In the genomic region with DNA sequence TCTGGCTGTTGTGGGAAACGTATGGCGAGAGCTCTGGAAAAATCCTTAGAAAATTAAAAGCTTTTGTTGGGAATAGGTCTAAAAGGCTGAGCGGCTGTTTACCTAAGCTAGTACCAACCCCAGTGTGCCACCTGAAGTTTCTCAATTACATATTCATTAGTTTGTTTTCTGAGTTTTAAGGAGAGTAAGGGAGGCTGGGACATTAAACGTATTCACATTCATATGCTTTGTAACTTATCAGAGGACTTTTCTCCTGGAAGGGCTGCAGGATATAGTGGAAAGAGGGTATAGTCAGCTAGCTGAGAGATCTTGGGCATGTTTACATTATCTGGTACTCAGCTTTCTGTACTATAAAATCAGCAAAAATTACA, we compare ENCODE assay signal across 10 cellular contexts. TPM values are rescaled to one million over a fixed set of nuclear protein-coding genes. Genes with fewer than 3 reads are reported as not detected.
DNase-seq lines count a peak whose midpoint lies in the region; ATAC-seq and TF ChIP-seq lines count a peak whose summit lies in the region.
"Had no signal": no experiment of that assay in that cellular context is flagged by ENCODE, and none has a peak within 500 bp of the region (broad histone marks: within the 10 kb centered on the region; RNA-seq: fewer than 3 reads in every experiment).

No MANE protein-coding gene starts in this region.

- H3K27ac ChIP-seq in skin epidermis: peak overlapping the region in 18 of 21 experiments; percentile 43 to 92 (median 83)
- H3K27ac ChIP-seq: HL-60 had no signal

- ATAC-seq in GM18498 (IDR thresholded peaks at IDR 0.05; ENCODE audit: unreplicated experiment): no peak
- no peak for ATAC-seq in stimulated activated effector memory CD8-positive, alpha-beta T cell treated with anti-CD3 and anti-CD28 coated beads, Interleukin-12 subunit alpha, Interleukin-12 subunit beta, amount 100 ng/mL, for 72 hours

- peaks cover 51% of the 10 kb centered on the region for H3K27me3 Mint-ChIP-seq in activated T-helper 1 cell treated with anti-CD3 and anti-CD28 coated beads, Interleukin-12 subunit alpha, Interleukin-12 subunit beta, Interleukin-2, Interleukin-4 antibody, amounts not matched to agents 30 ng/mL and 10 ng/mL and 1 ng/mL, durations not matched to agents 14 hours and 24 hours and 36 hours (ENCODE audit: insufficient read depth)

- CTCF ChIA-PET in HEK293T (lab: Yijun Ruan, JAX): interaction anchor here (0.6 kb wide), 1 partner anchor 272 kb away, joined by 3 read pairs; no protein-coding TSS in a partner anchor

- peak overlapping the region; percentile 2 for H3K4me3 Mint-ChIP-seq in activated T-helper 1 cell treated with anti-CD3 and anti-CD28 coated beads, Interleukin-12 subunit alpha, Interleukin-12 subunit beta, Interleukin-2, Interleukin-4 antibody, amounts not matched to agents 30 ng/mL and 10 ng/mL and 1 ng/mL, durations not matched to agents 14 hours and 24 hours and 36 hours
- H3K4me3 Mint-ChIP-seq in stimulated activated effector memory CD8-positive, alpha-beta T cell treated with anti-CD3 and anti-CD28 coated beads, Interleukin-12 subunit alpha, Interleukin-12 subunit beta, amount 100 ng/mL, for 72 hours: no peak overlapping the region

- H3K9me3 Mint-ChIP-seq in activated T-helper 1 cell treated with anti-CD3 and anti-CD28 coated beads, Interleukin-12 subunit alpha, Interleukin-12 subunit beta, Interleukin-2, Interleukin-4 antibody, amounts not matched to agents 30 ng/mL and 10 ng/mL and 1 ng/mL, durations not matched to agents 14 hours and 24 hours and 36 hours: no peaks in the 10 kb centered on the region
- peaks cover 3% of the 10 kb centered on the region for H3K9me3 Mint-ChIP-seq in stimulated activated effector memory CD8-positive, alpha-beta T cell treated with anti-CD3 and anti-CD28 coated beads, Interleukin-12 subunit alpha, Interleukin-12 subunit beta, amount 100 ng/mL, for 72 hours

- no peak overlapping the region for H3K27ac Mint-ChIP-seq in activated T-helper 1 cell treated with anti-CD3 and anti-CD28 coated beads, Interleukin-12 subunit alpha, Interleukin-12 subunit beta, Interleukin-2, Interleukin-4 antibody, amounts not matched to agents 30 ng/mL and 10 ng/mL and 1 ng/mL, durations not matched to agents 14 hours and 24 hours and 36 hours
- no peak overlapping the region for H3K27ac Mint-ChIP-seq in stimulated activated effector memory CD8-positive, alpha-beta T cell treated with anti-CD3 and anti-CD28 coated beads, Interleukin-12 subunit alpha, Interleukin-12 subunit beta, amount 100 ng/mL, for 72 hours

- H3K4me3 ChIP-seq in iPS-11a (ENCODE audit: low read depth, low read length): peak overlapping the region; percentile 86
- peak overlapping the region in 4 of 7 experiments; percentile 0 to 78 (median 35) for H3K4me3 ChIP-seq in skin epidermis

- peaks cover 3% of the 10 kb centered on the region for H3K36me3 Mint-ChIP-seq in activated T-helper 1 cell treated with anti-CD3 and anti-CD28 coated beads, Interleukin-12 subunit alpha, Interleukin-12 subunit beta, Interleukin-2, Interleukin-4 antibody, amounts not matched to agents 30 ng/mL and 10 ng/mL and 1 ng/mL, durations not matched to agents 14 hours and 24 hours and 36 hours (ENCODE audit: low read depth)
- no peaks in the 10 kb centered on the region for H3K36me3 Mint-ChIP-seq in stimulated activated effector memory CD8-positive, alpha-beta T cell treated with anti-CD3 and anti-CD28 coated beads, Interleukin-12 subunit alpha, Interleukin-12 subunit beta, amount 100 ng/mL, for 72 hours

- DNase-seq in HEK293T (ENCODE audit: extremely low spot score) (no peak), putamen (ENCODE audit: low spot score) (no peak), GM19240 (ENCODE audit: insufficient read length, low spot score) (no peak)
- DNase-seq in activated T-helper 1 cell treated with anti-CD3 and anti-CD28 coated beads, Interleukin-12 subunit alpha, Interleukin-12 subunit beta, Interleukin-2, Interleukin-4 antibody, amounts not matched to agents 30 ng/mL and 10 ng/mL and 1 ng/mL, durations not matched to agents 14 hours and 24 hours and 36 hours (ENCODE audit: low spot score): no peak
- DNase-seq in stimulated activated effector memory CD8-positive, alpha-beta T cell treated with anti-CD3 and anti-CD28 coated beads, Interleukin-12 subunit alpha, Interleukin-12 subunit beta, amount 100 ng/mL, for 72 hours (ENCODE audit: low spot score in 2 of 2): no peak
- DNase-seq: NCI-H524 had no signal

- peaks cover 10% of the 10 kb centered on the region for H3K4me1 Mint-ChIP-seq in activated T-helper 1 cell treated with anti-CD3 and anti-CD28 coated beads, Interleukin-12 subunit alpha, Interleukin-12 subunit beta, Interleukin-2, Interleukin-4 antibody, amounts not matched to agents 30 ng/mL and 10 ng/mL and 1 ng/mL, durations not matched to agents 14 hours and 24 hours and 36 hours (ENCODE audit: low read depth)
- H3K4me1 Mint-ChIP-seq in stimulated activated effector memory CD8-positive, alpha-beta T cell treated with anti-CD3 and anti-CD28 coated beads, Interleukin-12 subunit alpha, Interleukin-12 subunit beta, amount 100 ng/mL, for 72 hours: no peaks in the 10 kb centered on the region

- intact Hi-C loops in activated T-helper 1 cell treated with anti-CD3 and anti-CD28 coated beads, Interleukin-12 subunit alpha, Interleukin-12 subunit beta, Interleukin-2, Interleukin-4 antibody, amounts not matched to agents 30 ng/mL and 10 ng/mL and 1 ng/mL, durations not matched to agents 14 hours and 24 hours and 36 hours (cut with micrococcal nuclease): loop anchor here (10.0 kb wide), 1 partner anchor 493 kb away; no protein-coding TSS in a partner anchor

- POLR2A ChIA-PET in HEK293T (lab: Yijun Ruan, JAX): no interaction called here

TF ChIP-seq in HEK293T, 16 proteins besides CTCF, POLR2A, EP300 and RAD21:
- TF ChIP-seq SUZ12 (IDR thresholded peaks at IDR 0.05) (no peak), ZNF384 (IDR thresholded peaks at IDR 0.05) (peak; percentile 75), TARDBP (IDR thresholded peaks at IDR 0.05) (no peak)
- TF ChIP-seq, protein P1, sequence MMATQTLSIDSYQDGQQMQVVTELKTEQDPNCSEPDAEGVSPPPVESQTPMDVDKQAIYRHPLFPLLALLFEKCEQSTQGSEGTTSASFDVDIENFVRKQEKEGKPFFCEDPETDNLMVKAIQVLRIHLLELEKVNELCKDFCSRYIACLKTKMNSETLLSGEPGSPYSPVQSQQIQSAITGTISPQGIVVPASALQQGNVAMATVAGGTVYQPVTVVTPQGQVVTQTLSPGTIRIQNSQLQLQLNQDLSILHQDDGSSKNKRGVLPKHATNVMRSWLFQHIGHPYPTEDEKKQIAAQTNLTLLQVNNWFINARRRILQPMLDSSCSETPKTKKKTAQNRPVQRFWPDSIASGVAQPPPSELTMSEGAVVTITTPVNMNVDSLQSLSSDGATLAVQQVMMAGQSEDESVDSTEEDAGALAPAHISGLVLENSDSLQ (IDR thresholded peaks at IDR 0.05): no peak
TF ChIP-seq in HEK293T: peak in this region for 1.

RNA-seq across cellular contexts. Expression of a gene that starts 1.5 kb away (rescaled TPM):
- total RNA-seq in activated T-helper 1 cell treated with anti-CD3 and anti-CD28 coated beads, Interleukin-12 subunit alpha, Interleukin-12 subunit beta, Interleukin-2, Interleukin-4 antibody, amounts not matched to agents 30 ng/mL and 10 ng/mL and 1 ng/mL, durations not matched to agents 14 hours and 24 hours and 36 hours: 4.0 and 6.1 TPM in 2 replicates
